24 cellular contexts compared by ENCODE assay signal in the genomic region with DNA sequence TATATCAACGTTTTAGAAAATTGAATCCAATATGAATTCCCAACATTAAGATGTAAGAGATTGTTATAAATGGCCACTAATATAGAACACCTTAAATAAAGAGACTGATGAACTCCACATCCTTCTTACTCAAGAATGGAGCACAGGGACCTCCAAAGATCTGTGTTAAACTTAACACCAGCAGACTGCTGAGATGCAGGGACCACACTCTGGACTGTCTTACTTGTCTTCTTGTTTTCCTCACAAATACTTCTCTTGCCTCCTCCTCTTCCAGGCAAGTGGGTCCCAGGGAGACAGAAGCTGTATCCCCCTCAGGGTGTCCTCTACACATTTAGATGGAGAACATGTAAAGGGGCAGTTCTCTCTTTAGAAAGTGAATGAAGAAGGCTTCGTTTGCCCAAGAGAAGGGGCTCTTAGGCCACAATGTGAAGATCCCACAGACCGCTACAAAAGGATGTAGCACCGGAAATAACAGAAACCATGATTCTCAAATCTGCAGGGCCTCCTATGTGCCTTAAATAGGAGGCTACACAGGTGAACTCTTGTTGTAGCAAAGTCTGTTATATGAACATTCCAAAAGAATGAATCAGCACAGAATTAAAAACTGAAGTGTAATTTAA. TPM values are rescaled to one million over a fixed set of nuclear protein-coding genes. Genes with fewer than 3 reads are reported as not detected.
DNase-seq lines count a peak whose midpoint lies in the region; ATAC-seq and TF ChIP-seq lines count a peak whose summit lies in the region.
"Had no signal": no experiment of that assay in that cellular context is flagged by ENCODE, and none has a peak within 500 bp of the region (broad histone marks: within the 10 kb centered on the region; RNA-seq: fewer than 3 reads in every experiment).

No MANE protein-coding gene starts in this region.

- in situ Hi-C loops in KBM-7 (cut with MboI; ENCODE audit: low pct_unique_long_range_greater_than_20kb, low sequenced_read_pairs): no loop called here

- peak overlapping the region; percentile 91 for H3K27ac Mint-ChIP-seq in activated naive CD4-positive, alpha-beta T cell treated with anti-CD3 and anti-CD28 coated beads, Interleukin-2, amount 10 ng/mL, durations not matched to agents 7 days and 5 days
- peak overlapping the region; percentile 87 for H3K27ac Mint-ChIP-seq in T-helper 2 cell treated with Interferon-gamma antibody and Interleukin-4, amounts not matched to agents 5 μg/mL and 100 μg/mL, for 36 hours
- no peak overlapping the region for H3K27ac Mint-ChIP-seq in central memory CD8-positive, alpha-beta T cell (ENCODE audit: low read depth)
- H3K27ac Mint-ChIP-seq in stimulated activated naive CD8-positive, alpha-beta T cell treated with anti-CD3 and anti-CD28 coated beads, Interleukin-15, amount 100 ng/mL, for 72 hours: peak overlapping the region; percentile 57 to 77
- H3K27ac Mint-ChIP-seq: neural progenitor cell had no signal

- CTCF ChIA-PET in activated naive CD4-positive, alpha-beta T cell treated with anti-CD3 and anti-CD28 coated beads, Interleukin-2, amount 10 ng/mL, durations not matched to agents 7 days and 5 days (lab: Charles Lee): interaction anchor here (1.4 to 1.9 kb wide), 2 partner anchors 13 to 385 kb away, joined by 4 to 5 read pairs; no protein-coding TSS in a partner anchor

- H3K4me1 Mint-ChIP-seq in activated naive CD4-positive, alpha-beta T cell treated with anti-CD3 and anti-CD28 coated beads, Interleukin-2, amount 10 ng/mL, durations not matched to agents 7 days and 5 days: peaks cover 79% of the 10 kb centered on the region
- H3K4me1 Mint-ChIP-seq in T-helper 2 cell treated with Interferon-gamma antibody and Interleukin-4, amounts not matched to agents 5 μg/mL and 100 μg/mL, for 36 hours (ENCODE audit: low read depth): peaks cover 81% of the 10 kb centered on the region
- peaks cover 50% of the 10 kb centered on the region for H3K4me1 Mint-ChIP-seq in central memory CD8-positive, alpha-beta T cell
- peaks cover 94% of the 10 kb centered on the region for H3K4me1 Mint-ChIP-seq in stimulated activated naive CD8-positive, alpha-beta T cell treated with anti-CD3 and anti-CD28 coated beads, Interleukin-15, amount 100 ng/mL, for 72 hours

- no peaks in the 10 kb centered on the region for H3K9me3 Mint-ChIP-seq in activated naive CD4-positive, alpha-beta T cell treated with anti-CD3 and anti-CD28 coated beads, Interleukin-2, amount 10 ng/mL, durations not matched to agents 7 days and 5 days
- no peaks in the 10 kb centered on the region for H3K9me3 Mint-ChIP-seq in T-helper 2 cell treated with Interferon-gamma antibody and Interleukin-4, amounts not matched to agents 5 μg/mL and 100 μg/mL, for 36 hours
- no peaks in the 10 kb centered on the region for H3K9me3 Mint-ChIP-seq in central memory CD8-positive, alpha-beta T cell
- H3K9me3 Mint-ChIP-seq in stimulated activated naive CD8-positive, alpha-beta T cell treated with anti-CD3 and anti-CD28 coated beads, Interleukin-15, amount 100 ng/mL, for 72 hours: no peaks in the 10 kb centered on the region
- H3K9me3 Mint-ChIP-seq: H9, neural progenitor cell had no signal

- ATAC-seq in central memory CD8-positive, alpha-beta T cell (replicated peaks; ENCODE audit: extremely low read depth, poor library complexity, severe bottlenecking): no peak
- peak; percentile 86 for ATAC-seq in stimulated activated naive CD8-positive, alpha-beta T cell treated with anti-CD3 and anti-CD28 coated beads, Interleukin-15, amount 100 ng/mL, for 72 hours
- ATAC-seq: body of pancreas, esophagus mucosa had no signal

- peak; percentile 50 for DNase-seq in activated naive CD4-positive, alpha-beta T cell treated with anti-CD3 and anti-CD28 coated beads, Interleukin-2, amount 10 ng/mL, durations not matched to agents 7 days and 5 days
- no peak for DNase-seq in activated naive CD4-positive, alpha-beta T cell (lab: John Stamatoyannopoulos, UW)
- no peak for DNase-seq in T-helper 2 cell treated with Interferon-gamma antibody and Interleukin-4, amounts not matched to agents 5 μg/mL and 100 μg/mL, for 36 hours (ENCODE audit: low spot score)
- no peak for DNase-seq in central memory CD8-positive, alpha-beta T cell (ENCODE audit: low spot score in 2 of 2)
- DNase-seq in stimulated activated naive CD8-positive, alpha-beta T cell treated with anti-CD3 and anti-CD28 coated beads, Interleukin-15, amount 100 ng/mL, for 72 hours: no peak
- DNase-seq in SK-N-DZ (ENCODE audit: low spot score) (no peak), erythroblast (lab: John Stamatoyannopoulos, UW) (no peak), KBM-7 (no peak)
- DNase-seq: body of pancreas; DMS53; effector CD8-positive, alpha-beta T cell; GF-D8; H9; IMR-90; islet precursor cell; midbrain; MM.1S; NCI-H1436; NCI-H524; posterior cingulate gyrus; SK-N-SH; T-helper 9 cell had no signal

- H3K27me3 Mint-ChIP-seq in activated naive CD4-positive, alpha-beta T cell treated with anti-CD3 and anti-CD28 coated beads, Interleukin-2, amount 10 ng/mL, durations not matched to agents 7 days and 5 days: no peaks in the 10 kb centered on the region
- no peaks in the 10 kb centered on the region for H3K27me3 Mint-ChIP-seq in T-helper 2 cell treated with Interferon-gamma antibody and Interleukin-4, amounts not matched to agents 5 μg/mL and 100 μg/mL, for 36 hours (ENCODE audit: low read depth)
- no peaks in the 10 kb centered on the region for H3K27me3 Mint-ChIP-seq in central memory CD8-positive, alpha-beta T cell
- H3K27me3 Mint-ChIP-seq in stimulated activated naive CD8-positive, alpha-beta T cell treated with anti-CD3 and anti-CD28 coated beads, Interleukin-15, amount 100 ng/mL, for 72 hours: no peaks in the 10 kb centered on the region

- peaks cover 74% of the 10 kb centered on the region for H3K36me3 Mint-ChIP-seq in activated naive CD4-positive, alpha-beta T cell treated with anti-CD3 and anti-CD28 coated beads, Interleukin-2, amount 10 ng/mL, durations not matched to agents 7 days and 5 days
- H3K36me3 Mint-ChIP-seq in T-helper 2 cell treated with Interferon-gamma antibody and Interleukin-4, amounts not matched to agents 5 μg/mL and 100 μg/mL, for 36 hours (ENCODE audit: low read depth): peaks cover 85% of the 10 kb centered on the region
- H3K36me3 Mint-ChIP-seq in central memory CD8-positive, alpha-beta T cell (ENCODE audit: insufficient read depth): peaks cover 32% of the 10 kb centered on the region

- H3K4me3 Mint-ChIP-seq in activated naive CD4-positive, alpha-beta T cell treated with anti-CD3 and anti-CD28 coated beads, Interleukin-2, amount 10 ng/mL, durations not matched to agents 7 days and 5 days: no peak overlapping the region
- peak overlapping the region; percentile 73 for H3K4me3 Mint-ChIP-seq in T-helper 2 cell treated with Interferon-gamma antibody and Interleukin-4, amounts not matched to agents 5 μg/mL and 100 μg/mL, for 36 hours
- H3K4me3 Mint-ChIP-seq in central memory CD8-positive, alpha-beta T cell: peak overlapping the region; percentile 8
- peak overlapping the region; percentile 46 to 55 for H3K4me3 Mint-ChIP-seq in stimulated activated naive CD8-positive, alpha-beta T cell treated with anti-CD3 and anti-CD28 coated beads, Interleukin-15, amount 100 ng/mL, for 72 hours
- H3K4me3 Mint-ChIP-seq: H9, neural progenitor cell had no signal

- no peak for TF ChIP-seq POLR2A in erythroblast (IDR thresholded peaks at IDR 0.05; ENCODE audit: low read length)

RNA-seq across cellular contexts. Expression of a gene that starts 52.2 kb away (rescaled TPM):
- polyA plus RNA-seq in SK-N-DZ (2014; cell fraction: cytosol; rRNA removed): 60.7 and 66.5 TPM in 2 replicates
- polyA plus RNA-seq in SK-N-DZ (2014; cell fraction: nucleus; rRNA removed): 36.4 and 76.3 TPM in 2 replicates
